In genomic region chrX:148381603-148382002, GRCh38 we compare ENCODE assay signal across 10 cellular contexts.
DNase-seq lines count a peak whose midpoint lies in the region; ATAC-seq, FAIRE-seq and TF ChIP-seq lines count a peak whose summit lies in the region.
"Had no signal": no experiment of that assay in that cellular context is flagged by ENCODE, and none has a peak within 500 bp of the region (broad histone marks: within the 10 kb centered on the region; RNA-seq: fewer than 3 reads in every experiment).

No MANE protein-coding gene starts in this region.

- ATAC-seq in GM21576 (IDR thresholded peaks at IDR 0.05; ENCODE audit: unreplicated experiment) (peak; percentile 24), HG03558 (IDR thresholded peaks at IDR 0.05; ENCODE audit: extremely low read depth, unreplicated experiment) (peak; percentile 15)

- no peak overlapping the region for H3K27ac Mint-ChIP-seq in chondrocyte (ENCODE audit: unreplicated experiment)

- H3K4me3 Mint-ChIP-seq in chondrocyte (ENCODE audit: unreplicated experiment): no peak overlapping the region

- H3K4me1 Mint-ChIP-seq in chondrocyte (ENCODE audit: low read depth): peaks cover 9% of the 10 kb centered on the region

- H3K36me3 Mint-ChIP-seq in chondrocyte (ENCODE audit: low read depth): no peaks in the 10 kb centered on the region

- no peaks in the 10 kb centered on the region for H3K9me3 ChIP-seq in hepatocyte (ENCODE audit: low read depth)

- H3K79me2 ChIP-seq in hepatocyte: no peaks in the 10 kb centered on the region

- H3K4me3 ChIP-seq in hepatocyte: no peak overlapping the region

- no peaks in the 10 kb centered on the region for H3K27me3 Mint-ChIP-seq in chondrocyte (ENCODE audit: low read depth)

- CTCF ChIA-PET in GM10248 (lab: Yijun Ruan, JAX): no interaction called here

- no peaks in the 10 kb centered on the region for H3K9me3 Mint-ChIP-seq in chondrocyte (ENCODE audit: low read depth)

- TF ChIP-seq CTCF in hepatocyte (IDR thresholded peaks at IDR 0.05; ENCODE audit: poor library complexity) (no peak), GM10248 (IDR thresholded peaks at IDR 0.05; ENCODE audit: control extremely low read depth, extremely low read depth, low read depth, missing control alignments) (no peak), chondrocyte (IDR thresholded peaks at IDR 0.05) (no peak)

- H3K4me1 ChIP-seq in hepatocyte (ENCODE audit: insufficient read depth): no peaks in the 10 kb centered on the region

- no peaks in the 10 kb centered on the region for H3K27me3 ChIP-seq in hepatocyte

- WGBS in hepatocyte (ENCODE audit: low lambda C conversion rate, missing lambda C conversion rate): 84% methylated on average over 2 of the region's 2 CpGs

- peak; percentile 47 for FAIRE-seq in GM18507 (lab: Jason Lieb, UNC)
- FAIRE-seq: islet of Langerhans had no signal

- H2AFZ ChIP-seq in hepatocyte: no peak overlapping the region

- H4K20me1 ChIP-seq in hepatocyte (ENCODE audit: insufficient read depth, poor library complexity, severe bottlenecking): no peaks in the 10 kb centered on the region

- peak overlapping the region; percentile 43 for H3K27ac ChIP-seq in hepatocyte

- peak overlapping the region; percentile 21 for H3K4me2 ChIP-seq in hepatocyte

- POLR2A ChIA-PET in GM10248 (lab: Yijun Ruan, JAX): no interaction called here

- H3K9me2 ChIP-seq in hepatocyte (replicated peaks; ENCODE audit: insufficient read depth): no peaks in the 10 kb centered on the region

- no peak for DNase-seq in GM18507 (ENCODE audit: extremely low spot score, insufficient read length, low read depth)
- no peak for DNase-seq in hepatocyte (ENCODE audit: low spot score)
- no peak for DNase-seq in GM10248 (ENCODE audit: extremely low spot score)
- no peak for DNase-seq in chondrocyte (ENCODE audit: low spot score)
- DNase-seq in HK-2 (ENCODE audit: unreplicated experiment): no peak
- DNase-seq in AG08395 (ENCODE audit: low spot score): no peak
- DNase-seq: amygdala had no signal

- no peaks in the 10 kb centered on the region for H3K36me3 ChIP-seq in hepatocyte (replicated peaks; ENCODE audit: insufficient read depth, low read depth)
